ENCODE assay signal across 8 cellular contexts in the genomic region with DNA sequence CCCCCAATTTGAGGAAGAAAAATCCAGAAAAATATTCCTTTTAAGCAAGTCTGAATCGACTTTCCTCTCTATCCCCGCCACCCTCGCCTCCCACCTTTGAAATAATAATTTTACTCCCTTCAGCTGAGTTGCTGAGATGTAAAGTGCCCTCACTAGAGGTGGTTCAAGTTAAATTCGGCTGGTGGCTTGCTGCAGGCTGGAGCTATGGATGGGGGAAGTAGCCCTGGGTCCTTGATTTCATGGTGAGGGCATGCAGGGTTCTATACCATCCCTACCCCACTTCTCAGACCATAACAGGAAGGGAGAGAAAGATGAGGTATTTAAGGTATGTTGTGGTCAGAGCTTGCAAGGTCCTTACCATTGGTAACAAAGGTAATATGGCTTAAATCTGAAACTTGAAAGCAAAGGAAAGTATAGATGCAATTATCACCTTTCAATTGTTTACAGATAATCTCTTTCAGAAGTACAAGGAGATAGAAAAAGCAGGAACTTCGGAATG.
A peak's percentile ranks its signal among the peaks of the same experiment; 100 is the strongest.
DNase-seq lines count a peak whose midpoint lies in the region; ATAC-seq lines count a peak whose summit lies in the region.

No MANE protein-coding gene starts in this region.

- H2BK12ac ChIP-seq in mesenchymal stem cell (ENCODE audit: low read length in 2 of 2): peak overlapping the region; percentile 7 to 38

- H3K9ac ChIP-seq in BLaER1 treated with 17β-estradiol and CSF1 and Interleukin-3, amounts not matched to agents 10 nM and 100 nM: peak overlapping the region in 8 of 11 experiments; percentile 40 to 68 (median 59); a peak in 12 of 22 replicates
- peak overlapping the region; percentile 78 for H3K9ac ChIP-seq in adipocyte (ENCODE audit: low read length)
- H3K9ac ChIP-seq in mesenchymal stem cell (ENCODE audit: low read length): peak overlapping the region; percentile 91

- H2AFZ ChIP-seq in mesenchymal stem cell (ENCODE audit: low read depth, low read length): no peak overlapping the region

- WGBS in mesenchymal stem cell: 58% methylated on average over 2 of the region's 5 CpGs

- peaks cover 0 to under 1% (median 0%) of the 10 kb centered on the region in 11 experiments; a peak in 1 of 22 replicates for H3K27me3 ChIP-seq in BLaER1 treated with 17β-estradiol and CSF1 and Interleukin-3, amounts not matched to agents 10 nM and 100 nM
- H3K27me3 ChIP-seq in adipocyte (replicated peaks; ENCODE audit: control insufficient read depth, insufficient read depth, low read length) (no peaks in the 10 kb centered on the region), mesenchymal stem cell (ENCODE audit: control insufficient read depth in 1 of 2, insufficient read depth in 1 of 2, low read length in 2 of 2) (no peaks in the 10 kb centered on the region)

- H3K9me3 ChIP-seq in BLaER1 treated with 17β-estradiol and CSF1 and Interleukin-3, amounts not matched to agents 10 nM and 100 nM (replicated peaks in 1 of 11): no peaks in the 10 kb centered on the region
- no peaks in the 10 kb centered on the region for H3K9me3 ChIP-seq in adipocyte (ENCODE audit: control insufficient read depth, low read length)
- no peaks in the 10 kb centered on the region for H3K9me3 ChIP-seq in mesenchymal stem cell (ENCODE audit: control insufficient read depth, low read length)

- peak overlapping the region; percentile 77 for H2BK5ac ChIP-seq in mesenchymal stem cell (ENCODE audit: low read depth, low read length, poor library complexity, severe bottlenecking)

- H3K4me2 ChIP-seq in BLaER1 treated with 17β-estradiol and CSF1 and Interleukin-3, amounts not matched to agents 10 nM and 100 nM: peak overlapping the region; percentile 76 to 95 (median 86)
- peak overlapping the region; percentile 4 for H3K4me2 ChIP-seq in mesenchymal stem cell (ENCODE audit: low read length, poor library complexity, severe bottlenecking)

- H4K20me1 ChIP-seq in BLaER1 treated with 17β-estradiol and CSF1 and Interleukin-3, amounts not matched to agents 10 nM and 100 nM: no peaks in the 10 kb centered on the region

- H3K79me1 ChIP-seq in mesenchymal stem cell (replicated peaks; ENCODE audit: low read length, poor library complexity, severe bottlenecking): no peaks in the 10 kb centered on the region

- H3K18ac ChIP-seq in mesenchymal stem cell (ENCODE audit: low read depth in 1 of 2, low read length in 2 of 2): no peak overlapping the region

- H3K14ac ChIP-seq in mesenchymal stem cell (ENCODE audit: low read length in 2 of 2): no peak overlapping the region

- H2BK15ac ChIP-seq in mesenchymal stem cell (ENCODE audit: low read depth, poor library complexity, severe bottlenecking): no peak overlapping the region

- H3K36me3 ChIP-seq in BLaER1 treated with 17β-estradiol and CSF1 and Interleukin-3, amounts not matched to agents 10 nM and 100 nM: no peaks in the 10 kb centered on the region
- H3K36me3 ChIP-seq in adipocyte (ENCODE audit: control insufficient read depth, insufficient read depth, low read length, severe bottlenecking) (no peaks in the 10 kb centered on the region), mesenchymal stem cell (ENCODE audit: control insufficient read depth in 1 of 2, insufficient read depth in 2 of 2, low read depth in 1 of 2, low read length in 2 of 2) (no peaks in the 10 kb centered on the region)

- H3K4me1 ChIP-seq in BLaER1 treated with 17β-estradiol and CSF1 and Interleukin-3, amounts not matched to agents 10 nM and 100 nM: peaks cover 29 to 46% (median 37%) of the 10 kb centered on the region in 10 experiments
- H3K4me1 ChIP-seq in adipocyte (ENCODE audit: control insufficient read depth, insufficient read depth, low read length): peaks cover 57% of the 10 kb centered on the region
- H3K4me1 ChIP-seq in mesenchymal stem cell (ENCODE audit: control insufficient read depth, insufficient read depth, low read depth, low read length): peaks cover 6% of the 10 kb centered on the region

- H2AK5ac ChIP-seq in mesenchymal stem cell (ENCODE audit: low read length, severe bottlenecking): no peak overlapping the region

- no peak overlapping the region for H4K91ac ChIP-seq in mesenchymal stem cell (ENCODE audit: low read length)

- H3K23ac ChIP-seq in mesenchymal stem cell (ENCODE audit: low read length in 2 of 2): no peak overlapping the region

- DNase-seq in adipocyte (ENCODE audit: low read depth) (peak; percentile 46), mesenchymal stem cell (no peak), NK-92 (lab: John Stamatoyannopoulos, UW; ENCODE audit: unreplicated experiment) (no peak), RKO (ENCODE audit: low spot score) (no peak)
- no peak for DNase-seq in stimulated activated naive CD4-positive, alpha-beta T cell treated with Interleukin-2 at 50 U/mL for 16 hours (lab: John Stamatoyannopoulos, UW)

- peak overlapping the region; percentile 54 for H2BK120ac ChIP-seq in mesenchymal stem cell (ENCODE audit: low read depth, low read length)

- H4K8ac ChIP-seq in mesenchymal stem cell (ENCODE audit: low read length): peak overlapping the region; percentile 12

- H3K4ac ChIP-seq in mesenchymal stem cell (ENCODE audit: low read depth in 1 of 2, low read length in 2 of 2): peak overlapping the region in 1 of 2 experiments; percentile 24

- peak overlapping the region; percentile 52 to 62 (median 56); a peak in 17 of 20 replicates for H3K4me3 ChIP-seq in BLaER1 treated with 17β-estradiol and CSF1 and Interleukin-3, amounts not matched to agents 10 nM and 100 nM
- H3K4me3 ChIP-seq in adipocyte (ENCODE audit: low read length) (peak overlapping the region; percentile 84), mesenchymal stem cell (ENCODE audit: insufficient read depth in 1 of 2, low read depth in 1 of 2, low read length in 2 of 2) (peak overlapping the region in 1 of 2 experiments; percentile 83)

- ATAC-seq in HG03354 (IDR thresholded peaks at IDR 0.05; ENCODE audit: poor library complexity, severe bottlenecking, unreplicated experiment) (peak; percentile 33), HG03520 (IDR thresholded peaks at IDR 0.05; ENCODE audit: unreplicated experiment) (no peak)

- H3K27ac ChIP-seq in BLaER1 treated with 17β-estradiol and CSF1 and Interleukin-3, amounts not matched to agents 10 nM and 100 nM: peak overlapping the region in 10 of 11 experiments; percentile 27 to 69 (median 51); a peak in 16 of 22 replicates
- peak overlapping the region; percentile 99 for H3K27ac ChIP-seq in mesenchymal stem cell (ENCODE audit: low read length, poor library complexity, severe bottlenecking)
